ENCODE assay signal across 21 cellular contexts in genomic region chr19:7965259-7965841, GRCh38. TPM values are rescaled to one million over a fixed set of nuclear protein-coding genes. Genes with fewer than 3 reads are reported as not detected.
A peak's percentile ranks its signal among the peaks of the same experiment; 100 is the strongest.
DNase-seq lines count a peak whose midpoint lies in the region; ATAC-seq and TF ChIP-seq lines count a peak whose summit lies in the region.
"Had no signal": no experiment of that assay in that cellular context is flagged by ENCODE, and none has a peak within 500 bp of the region (broad histone marks: within the 10 kb centered on the region; RNA-seq: fewer than 3 reads in every experiment).

No MANE protein-coding gene starts in this region.

- ATAC-seq in WTC11 (no peak), GM19455 (IDR thresholded peaks at IDR 0.05; ENCODE audit: unreplicated experiment) (no peak)
- ATAC-seq in stimulated activated effector memory CD8-positive, alpha-beta T cell treated with anti-CD3 and anti-CD28 coated beads, Interleukin-12 subunit alpha, Interleukin-12 subunit beta, amount 100 ng/mL, for 72 hours = no peak
- ATAC-seq: A549, GM12878, HCT116 had no signal

- no peak for DNase-seq in activated naive CD4-positive, alpha-beta T cell treated with anti-CD3 and anti-CD28 coated beads, Interleukin-2, amount 10 ng/mL, durations not matched to agents 7 days and 5 days
- DNase-seq in activated naive CD4-positive, alpha-beta T cell treated with Interleukin-2 at 50 U/mL for 16 hours = no peak
- DNase-seq in WTC11 (ENCODE audit: low spot score) = no peak
- DNase-seq in epithelial cell of esophagus (ENCODE audit: low read depth) = peak; percentile 22
- no peak for DNase-seq in stimulated activated effector memory CD8-positive, alpha-beta T cell treated with anti-CD3 and anti-CD28 coated beads, Interleukin-12 subunit alpha, Interleukin-12 subunit beta, amount 100 ng/mL, for 72 hours (ENCODE audit: low spot score in 2 of 2)
- no peak for DNase-seq in NCI-H1436 treated with DMSO at 0.1 percent for 48 hours (lab: John Stamatoyannopoulos, UW)
- no peak for DNase-seq in central memory CD4-positive, alpha-beta T cell
- DNase-seq: Calu3; KBM-7; NCI-H1092; NCI-H1694; NCI-H2107; NCI-H226; NCI-H526; NK-92 treated with Interleukin-12 subunit alpha and Interleukin-12 subunit beta, amount 100 ng/mL, for 24 hours; OCI-M1 had no signal

- H3K27me3 Mint-ChIP-seq in activated naive CD4-positive, alpha-beta T cell treated with anti-CD3 and anti-CD28 coated beads, Interleukin-2, amount 10 ng/mL, durations not matched to agents 7 days and 5 days = no peaks in the 10 kb centered on the region
- no peaks in the 10 kb centered on the region for H3K27me3 Mint-ChIP-seq in WTC11 (ENCODE audit: low read depth)

- CTCF ChIA-PET in activated naive CD4-positive, alpha-beta T cell treated with anti-CD3 and anti-CD28 coated beads, Interleukin-2, amount 10 ng/mL, durations not matched to agents 7 days and 5 days (lab: Charles Lee) = interaction anchor here (1.3 kb wide), 1 partner anchor 9 kb away, joined by 3 read pairs; no protein-coding TSS in a partner anchor
- CTCF ChIA-PET in WTC11 (lab: Charles Lee) = no interaction called here

- H3K9me3 Mint-ChIP-seq in activated naive CD4-positive, alpha-beta T cell treated with anti-CD3 and anti-CD28 coated beads, Interleukin-2, amount 10 ng/mL, durations not matched to agents 7 days and 5 days = no peaks in the 10 kb centered on the region
- no peaks in the 10 kb centered on the region for H3K9me3 Mint-ChIP-seq in WTC11
- H3K9me3 Mint-ChIP-seq in stimulated activated effector memory CD8-positive, alpha-beta T cell treated with anti-CD3 and anti-CD28 coated beads, Interleukin-12 subunit alpha, Interleukin-12 subunit beta, amount 100 ng/mL, for 72 hours = no peaks in the 10 kb centered on the region

- no peaks in the 10 kb centered on the region for H3K4me1 Mint-ChIP-seq in activated naive CD4-positive, alpha-beta T cell treated with anti-CD3 and anti-CD28 coated beads, Interleukin-2, amount 10 ng/mL, durations not matched to agents 7 days and 5 days
- peaks cover 15% of the 10 kb centered on the region for H3K4me1 Mint-ChIP-seq in WTC11
- peaks cover 7% of the 10 kb centered on the region for H3K4me1 Mint-ChIP-seq in stimulated activated effector memory CD8-positive, alpha-beta T cell treated with anti-CD3 and anti-CD28 coated beads, Interleukin-12 subunit alpha, Interleukin-12 subunit beta, amount 100 ng/mL, for 72 hours

- TF ChIP-seq CTCF in WTC11 (IDR thresholded peaks at IDR 0.05) = no peak
- TF ChIP-seq CTCF in epithelial cell of esophagus (IDR thresholded peaks at IDR 0.05; ENCODE audit: insufficient read depth, low read depth, low read length, missing control alignments) = no peak

- H3K4me3 ChIP-seq in epithelial cell of esophagus (ENCODE audit: low read length) = no peak overlapping the region
- H3K4me3 ChIP-seq: A549, GM12878 had no signal

- peak overlapping the region; percentile 11 for H3K27ac Mint-ChIP-seq in activated naive CD4-positive, alpha-beta T cell treated with anti-CD3 and anti-CD28 coated beads, Interleukin-2, amount 10 ng/mL, durations not matched to agents 7 days and 5 days
- H3K27ac Mint-ChIP-seq in WTC11 = peak overlapping the region; percentile 76
- peak overlapping the region; percentile 63 for H3K27ac Mint-ChIP-seq in stimulated activated effector memory CD8-positive, alpha-beta T cell treated with anti-CD3 and anti-CD28 coated beads, Interleukin-12 subunit alpha, Interleukin-12 subunit beta, amount 100 ng/mL, for 72 hours

- H3K4me3 Mint-ChIP-seq in activated naive CD4-positive, alpha-beta T cell treated with anti-CD3 and anti-CD28 coated beads, Interleukin-2, amount 10 ng/mL, durations not matched to agents 7 days and 5 days = no peak overlapping the region
- H3K4me3 Mint-ChIP-seq in WTC11 = no peak overlapping the region
- no peak overlapping the region for H3K4me3 Mint-ChIP-seq in stimulated activated effector memory CD8-positive, alpha-beta T cell treated with anti-CD3 and anti-CD28 coated beads, Interleukin-12 subunit alpha, Interleukin-12 subunit beta, amount 100 ng/mL, for 72 hours

- POLR2A ChIA-PET in WTC11 (lab: Charles Lee) = no interaction called here

- peaks cover 18% of the 10 kb centered on the region for H3K36me3 Mint-ChIP-seq in activated naive CD4-positive, alpha-beta T cell treated with anti-CD3 and anti-CD28 coated beads, Interleukin-2, amount 10 ng/mL, durations not matched to agents 7 days and 5 days
- H3K36me3 Mint-ChIP-seq in WTC11 = peaks cover 66% of the 10 kb centered on the region
- H3K36me3 Mint-ChIP-seq in stimulated activated effector memory CD8-positive, alpha-beta T cell treated with anti-CD3 and anti-CD28 coated beads, Interleukin-12 subunit alpha, Interleukin-12 subunit beta, amount 100 ng/mL, for 72 hours = peaks cover 94% of the 10 kb centered on the region

TF ChIP-seq in WTC11, 78 proteins besides CTCF, POLR2A, EP300 and RAD21 (continues in another document):
- TF ChIP-seq E2F4 (CRISPR knock-in tag; IDR thresholded peaks at IDR 0.05; ENCODE audit: borderline replicate concordance, low read depth) = no peak
- no peak for TF ChIP-seq SMAD3 (CRISPR knock-in tag; IDR thresholded peaks at IDR 0.05; ENCODE audit: borderline replicate concordance)
- no peak for TF ChIP-seq ZMAT4 (CRISPR knock-in tag; IDR thresholded peaks at IDR 0.05)
- no peak for TF ChIP-seq ZNF512 (CRISPR knock-in tag; IDR thresholded peaks at IDR 0.05; ENCODE audit: borderline replicate concordance)
- no peak for TF ChIP-seq FOXJ3 (CRISPR knock-in tag; IDR thresholded peaks at IDR 0.05; ENCODE audit: borderline replicate concordance)
- no peak for TF ChIP-seq ATF1 (CRISPR knock-in tag; IDR thresholded peaks at IDR 0.05)
- TF ChIP-seq TEAD1 (CRISPR knock-in tag; IDR thresholded peaks at IDR 0.05) = no peak
- no peak for TF ChIP-seq ZNF425 (CRISPR knock-in tag; conservative IDR thresholded peaks at IDR 0.05)
- TF ChIP-seq HMGA2 (CRISPR knock-in tag; IDR thresholded peaks at IDR 0.05) = no peak
- TF ChIP-seq GABPB1 (CRISPR knock-in tag; IDR thresholded peaks at IDR 0.05) = no peak
- TF ChIP-seq IRF1 (CRISPR knock-in tag; IDR thresholded peaks at IDR 0.05) = no peak
- TF ChIP-seq GRHL2 (CRISPR knock-in tag; IDR thresholded peaks at IDR 0.05; ENCODE audit: insufficient replicate concordance, severe bottlenecking) = no peak

RNA-seq across cellular contexts. Expression of gene TIMM44, which starts 21.9 kb away (rescaled TPM):
- total RNA-seq in WTC11 (2021) = 103 to 129 TPM (median 103 TPM) in 3 replicates

RNA-seq across cellular contexts. Expression of gene CTXN1, which starts 39.4 kb away (rescaled TPM):
- total RNA-seq in WTC11 (2021) = 41.5 to 48.2 TPM (median 44.3 TPM) in 3 replicates

RNA-seq across cellular contexts. Expression of gene ELAVL1, which starts 40.1 kb away (rescaled TPM):
- 144 to 160 TPM (median 149 TPM) in 3 replicates for total RNA-seq in WTC11 (2021)

RNA-seq across cellular contexts. Expression of gene SNAPC2, which starts 45.2 kb away (rescaled TPM):
- total RNA-seq in WTC11 (2021) = 23.2 to 24.3 TPM (median 23.7 TPM) in 3 replicates

RNA-seq across cellular contexts. Expression of gene TGFBR3L, which starts 50.7 kb away (rescaled TPM):
- total RNA-seq in WTC11 (2021) = 4.1 to 7.4 TPM (median 6.5 TPM) in 3 replicates
- total RNA-seq: G401 had no signal

Comparison
In these comparisons a context has a peak if more than half of its experiments do, and no peak if none do; other contexts are left out.
1. H3K27ac Mint-ChIP-seq: peak in every context shown above with its lines; median percentile 76 in WTC11; 63 in stimulated activated effector memory CD8-positive, alpha-beta T cell treated with anti-CD3 and anti-CD28 coated beads, Interleukin-12 subunit alpha, Interleukin-12 subunit beta, amount 100 ng/mL, for 72 hours; 11 in activated naive CD4-positive, alpha-beta T cell treated with anti-CD3 and anti-CD28 coated beads, Interleukin-2, amount 10 ng/mL, durations not matched to agents 7 days and 5 days.